Comparison of ENCODE assay signal across 25 cellular contexts in the genomic region with DNA sequence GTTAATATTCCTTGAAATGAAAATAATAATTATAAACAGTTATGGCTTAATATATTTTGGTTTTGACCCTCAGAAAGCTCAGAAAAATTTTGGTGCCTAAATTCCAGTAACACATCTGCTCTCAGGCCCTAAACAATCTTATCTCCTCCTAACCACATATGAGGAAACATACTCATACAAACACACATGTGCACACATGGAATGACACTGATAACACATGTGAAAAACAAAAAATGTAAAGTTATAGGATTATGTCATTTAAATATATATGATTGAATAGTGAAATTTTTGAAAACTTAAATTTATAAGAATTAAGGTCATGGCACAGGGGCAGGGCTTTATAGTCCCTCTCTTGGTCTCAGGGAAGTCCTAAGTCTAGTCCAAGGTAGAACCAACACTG.
"Had no signal": no experiment of that assay in that cellular context is flagged by ENCODE, and none has a peak within 500 bp of the region (broad histone marks: within the 10 kb centered on the region; RNA-seq: fewer than 3 reads in every experiment).

No MANE protein-coding gene starts in this region.

- H3K4me1 ChIP-seq: colonic mucosa, esophagus muscularis mucosa, esophagus squamous epithelium, foreskin keratinocyte, gastrocnemius medialis, gastroesophageal sphincter, heart left ventricle, heart right ventricle had no signal

- H3K9me3 ChIP-seq: colonic mucosa, esophagus squamous epithelium, gastrocnemius medialis had no signal

- H3K4me3 ChIP-seq: colonic mucosa, coronary artery, dorsolateral prefrontal cortex, esophagus muscularis mucosa, esophagus squamous epithelium, gastrocnemius medialis, gastroesophageal sphincter, heart left ventricle, heart right ventricle had no signal

- FAIRE-seq: endothelial cell of umbilical vein had no signal

- H3K27me3 ChIP-seq: colonic mucosa, dorsolateral prefrontal cortex, esophagus muscularis mucosa, esophagus squamous epithelium, foreskin keratinocyte, gastrocnemius medialis, gastroesophageal sphincter, heart left ventricle, heart right ventricle had no signal

- DNase-seq: colonic mucosa; cortex of kidney; dermis blood vessel endothelial cell; dorsolateral prefrontal cortex; effector CD4-positive, alpha-beta T cell; effector CD8-positive, alpha-beta T cell; effector memory CD4-positive, alpha-beta T cell; effector memory CD8-positive, alpha-beta T cell; endodermal cell; erythroblast; esophagus squamous epithelium; foreskin fibroblast; foreskin keratinocyte; foreskin melanocyte; gastrocnemius medialis; glutamatergic neuron; head of caudate nucleus; heart left ventricle; heart right ventricle had no signal

- H3K27ac ChIP-seq: colonic mucosa, coronary artery, dorsolateral prefrontal cortex, epithelial cell of prostate, esophagus muscularis mucosa, esophagus squamous epithelium, foreskin keratinocyte, gastrocnemius medialis, gastroesophageal sphincter, heart left ventricle, heart right ventricle had no signal

- H3K36me3 ChIP-seq: colonic mucosa, esophagus muscularis mucosa, esophagus squamous epithelium, gastrocnemius medialis, gastroesophageal sphincter, heart left ventricle, heart right ventricle had no signal

- ATAC-seq: effector memory CD8-positive, alpha-beta T cell; esophagus mucosa; foreskin keratinocyte; gastrocnemius medialis; gastroesophageal sphincter; heart left ventricle; heart right ventricle had no signal
